In the genomic region with DNA sequence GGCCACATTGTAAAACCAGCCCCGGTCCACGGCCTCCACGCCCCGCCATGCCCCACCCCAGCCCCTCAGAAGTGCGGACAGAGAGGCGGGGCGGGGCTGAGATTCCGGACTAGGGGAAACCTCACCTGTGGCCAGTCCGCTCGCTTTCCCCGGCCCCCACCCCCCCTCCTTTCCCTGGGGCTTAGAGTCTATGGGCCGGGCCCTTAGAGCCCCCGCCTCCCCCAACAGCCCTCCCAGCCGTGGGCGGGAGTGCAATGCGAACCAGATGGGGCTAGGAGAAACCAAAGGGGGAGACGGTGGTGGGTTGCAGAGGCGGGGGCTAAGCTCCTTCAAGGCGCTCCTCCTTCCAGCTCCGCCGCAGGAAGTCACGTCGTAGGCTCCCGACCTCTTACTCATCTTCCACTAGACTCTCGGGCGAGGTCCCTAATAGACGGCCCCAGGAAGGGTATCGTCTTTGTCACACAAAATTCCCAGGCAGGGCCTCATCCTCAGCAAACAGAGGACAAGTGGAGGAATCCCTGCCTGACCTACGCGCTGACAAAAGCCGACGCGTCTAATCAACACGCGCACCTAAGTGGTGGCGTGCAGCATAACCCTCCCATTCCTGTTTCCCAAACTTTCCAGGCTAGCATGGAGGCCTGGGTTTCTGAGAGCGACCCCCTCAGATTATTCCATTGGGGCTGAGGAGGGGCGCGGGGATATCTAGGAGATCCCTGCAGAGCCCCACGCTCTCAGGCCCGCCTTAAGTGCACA, we compare ENCODE assay signal across 8 cellular contexts. TPM values are rescaled to one million over a fixed set of nuclear protein-coding genes. Genes with fewer than 3 reads are reported as not detected.
DNase-seq lines count a peak whose midpoint lies in the region; ATAC-seq and TF ChIP-seq lines count a peak whose summit lies in the region.

No MANE protein-coding gene starts in this region.

- peak overlapping the region; percentile 92 for H3K4me2 ChIP-seq in mesendoderm (ENCODE audit: low read length)

- no peaks in the 10 kb centered on the region for H3K27me3 Mint-ChIP-seq in activated CD8-positive, alpha-beta T cell treated with anti-CD3 and anti-CD28 coated beads for 36 hours

- H3K27ac Mint-ChIP-seq in activated CD8-positive, alpha-beta T cell treated with anti-CD3 and anti-CD28 coated beads for 36 hours, result peak overlapping the region; percentile 97

- DNase-seq in ACHN (peak; percentile 98), NCI-H510A treated with DMSO at 0.1 percent for 48 hours (lab: John Stamatoyannopoulos, UW) (peak; percentile 62), mesendoderm (peak; percentile 98)
- peak; percentile 98 for DNase-seq in activated CD8-positive, alpha-beta T cell treated with anti-CD3 and anti-CD28 coated beads for 36 hours
- DNase-seq in effector CD4-positive, alpha-beta T cell, result peak; percentile 68
- DNase-seq in stimulated activated CD8-positive, alpha-beta memory T cell treated with anti-CD3 and anti-CD28 coated beads, Interleukin-15, amount 100 ng/mL, for 4 hours (ENCODE audit: low read depth in 2 of 2), result peak; percentile 83 to 89

- H3K56ac ChIP-seq in mesendoderm (ENCODE audit: low read length), result peak overlapping the region; percentile 92

- intact Hi-C loops in activated CD8-positive, alpha-beta T cell treated with anti-CD3 and anti-CD28 coated beads for 36 hours (cut with micrococcal nuclease), result loop anchor here (1.0 to 2.0 kb wide), 2 partner anchors 9 to 23 kb away; a partner anchor contains a TSS

- peak overlapping the region; percentile 95 for H3K9ac ChIP-seq in mesendoderm (ENCODE audit: low read length)

- peaks cover 39% of the 10 kb centered on the region for H3K36me3 Mint-ChIP-seq in activated CD8-positive, alpha-beta T cell treated with anti-CD3 and anti-CD28 coated beads for 36 hours (ENCODE audit: low read depth)

- WGBS in mesendoderm (ENCODE audit: extremely low coverage, insufficient coverage, low lambda C conversion rate), result no CpG with 5 or more reads among the region's 41 CpGs

- peak overlapping the region; percentile 97 for H2BK120ac ChIP-seq in mesendoderm (ENCODE audit: low read depth, low read length)

- peak overlapping the region; percentile 15 for H2BK15ac ChIP-seq in mesendoderm (replicated peaks; ENCODE audit: low read depth)

- POLR2A ChIA-PET in activated CD8-positive, alpha-beta T cell treated with anti-CD3 and anti-CD28 coated beads for 36 hours (lab: Charles Lee), result interaction anchor here (0.7 to 18.7 kb wide), 8 partner anchors 8 to 76 kb away, joined by 3 to 417 read pairs (median 4); a partner anchor contains a TSS

- peaks cover 6% of the 10 kb centered on the region for H3K79me1 ChIP-seq in mesendoderm (ENCODE audit: low read length)

- TF ChIP-seq CTCF in activated CD8-positive, alpha-beta T cell treated with anti-CD3 and anti-CD28 coated beads for 36 hours (IDR thresholded peaks at IDR 0.05), result no peak

- in situ Hi-C loops in ACHN (cut with HindIII; ENCODE audit: low pct_ligation_motif_present, low pct_unique_long_range_greater_than_20kb, low sequenced_read_pairs), result no loop called here

- no peak overlapping the region for H4K5ac ChIP-seq in mesendoderm (ENCODE audit: low read length)

- peaks cover 6% of the 10 kb centered on the region for H3K36me3 ChIP-seq in mesendoderm (ENCODE audit: control insufficient read depth, insufficient read depth, low read length)

- ATAC-seq in GM18520 (IDR thresholded peaks at IDR 0.05; ENCODE audit: unreplicated experiment) (peak; percentile 15), HG03045 (IDR thresholded peaks at IDR 0.05; ENCODE audit: unreplicated experiment) (peak; percentile 34)
- ATAC-seq in activated CD8-positive, alpha-beta T cell treated with anti-CD3 and anti-CD28 coated beads for 36 hours, result peak; percentile 50

- H3K23ac ChIP-seq in mesendoderm (ENCODE audit: low read length), result peak overlapping the region; percentile 97

- peak overlapping the region; percentile 95 for H3K18ac ChIP-seq in mesendoderm (ENCODE audit: low read length)

- peaks cover 8% of the 10 kb centered on the region for H3K79me2 ChIP-seq in mesendoderm (ENCODE audit: control insufficient read depth, insufficient read depth, low read length)

- H3K4me3 Mint-ChIP-seq in activated CD8-positive, alpha-beta T cell treated with anti-CD3 and anti-CD28 coated beads for 36 hours, result peak overlapping the region; percentile 90

- H3K27me3 ChIP-seq in mesendoderm (ENCODE audit: insufficient read depth, low read length, poor library complexity), result no peaks in the 10 kb centered on the region

- peaks cover 50% of the 10 kb centered on the region for H3K4me1 Mint-ChIP-seq in activated CD8-positive, alpha-beta T cell treated with anti-CD3 and anti-CD28 coated beads for 36 hours (ENCODE audit: low read depth)

- no peak overlapping the region for H4K8ac ChIP-seq in mesendoderm (ENCODE audit: low read depth, low read length)

- peak overlapping the region; percentile 97 for H3K27ac ChIP-seq in mesendoderm (ENCODE audit: low read depth, low read length)

- H2AK5ac ChIP-seq in mesendoderm (ENCODE audit: low read length), result peak overlapping the region; percentile 54

- CTCF ChIA-PET in activated CD8-positive, alpha-beta T cell treated with anti-CD3 and anti-CD28 coated beads for 36 hours (lab: Charles Lee), result interaction anchor here (1.2 to 12.4 kb wide), 5 partner anchors 9 to 126 kb away, joined by 3 to 193 read pairs (median 5); a partner anchor contains a TSS

- no peaks in the 10 kb centered on the region for H3K9me3 Mint-ChIP-seq in activated CD8-positive, alpha-beta T cell treated with anti-CD3 and anti-CD28 coated beads for 36 hours

- H3K4me3 ChIP-seq in mesendoderm (ENCODE audit: low read length), result peak overlapping the region; percentile 72

- peak overlapping the region; percentile 93 for H2BK5ac ChIP-seq in mesendoderm (ENCODE audit: low read length)

- peaks cover 4% of the 10 kb centered on the region for H3K4me1 ChIP-seq in mesendoderm (ENCODE audit: control insufficient read depth, low read depth, low read length)

- H3K4ac ChIP-seq in mesendoderm (ENCODE audit: low read depth, low read length), result peak overlapping the region; percentile 95

RNA-seq across cellular contexts. Expression of a gene that starts 1.0 kb away (rescaled TPM):
- total RNA-seq in activated CD8-positive, alpha-beta T cell treated with anti-CD3 and anti-CD28 coated beads for 36 hours, result 10 to 100 TPM; 69.3 to 70.8 TPM
- polyA plus RNA-seq in mesendoderm (2013, experiment 1 of 2), result 10.0 TPM
- polyA plus RNA-seq in mesendoderm (2013, experiment 2 of 2), result 9.5 TPM

RNA-seq across cellular contexts. Expression of a gene that starts 9.3 kb away (rescaled TPM):
- 10 to 100 TPM; 76.1 to 80.6 TPM for total RNA-seq in activated CD8-positive, alpha-beta T cell treated with anti-CD3 and anti-CD28 coated beads for 36 hours
- 14.8 TPM for polyA plus RNA-seq in mesendoderm (2013, experiment 1 of 2)
- polyA plus RNA-seq in mesendoderm (2013, experiment 2 of 2), result 14.9 TPM

RNA-seq across cellular contexts. Expression of a gene that starts 23.3 kb away (rescaled TPM):
- 100 to 1,000 TPM; 207 to 209 TPM for total RNA-seq in activated CD8-positive, alpha-beta T cell treated with anti-CD3 and anti-CD28 coated beads for 36 hours
- 22.6 TPM for polyA plus RNA-seq in mesendoderm (2013, experiment 1 of 2)
- 22.2 TPM for polyA plus RNA-seq in mesendoderm (2013, experiment 2 of 2)

RNA-seq across cellular contexts. Expression of a gene that starts 37.9 kb away (rescaled TPM):
- 1 to 10 TPM; 2.1 to 2.6 TPM for total RNA-seq in activated CD8-positive, alpha-beta T cell treated with anti-CD3 and anti-CD28 coated beads for 36 hours
- polyA plus RNA-seq in mesendoderm (2013, experiment 1 of 2), result 0.07 TPM
- polyA plus RNA-seq in mesendoderm (2013, experiment 2 of 2), result 0.07 TPM

RNA-seq across cellular contexts. Expression of a gene that starts 40.4 kb away (rescaled TPM):
- total RNA-seq in activated CD8-positive, alpha-beta T cell treated with anti-CD3 and anti-CD28 coated beads for 36 hours, result 1 to 10 TPM; 1.5 to 1.9 TPM
- polyA plus RNA-seq in mesendoderm (2013, experiment 1 of 2), result 16.1 TPM
- 15.2 TPM for polyA plus RNA-seq in mesendoderm (2013, experiment 2 of 2)

Comparison
In these comparisons a context has a peak if more than half of its experiments do, and no peak if none do; other contexts are left out.
1. Peak in every context shown above with its lines: DNase-seq, ATAC-seq, H3K4me3 ChIP-seq and H3K27ac ChIP-seq.